In the genomic region with DNA sequence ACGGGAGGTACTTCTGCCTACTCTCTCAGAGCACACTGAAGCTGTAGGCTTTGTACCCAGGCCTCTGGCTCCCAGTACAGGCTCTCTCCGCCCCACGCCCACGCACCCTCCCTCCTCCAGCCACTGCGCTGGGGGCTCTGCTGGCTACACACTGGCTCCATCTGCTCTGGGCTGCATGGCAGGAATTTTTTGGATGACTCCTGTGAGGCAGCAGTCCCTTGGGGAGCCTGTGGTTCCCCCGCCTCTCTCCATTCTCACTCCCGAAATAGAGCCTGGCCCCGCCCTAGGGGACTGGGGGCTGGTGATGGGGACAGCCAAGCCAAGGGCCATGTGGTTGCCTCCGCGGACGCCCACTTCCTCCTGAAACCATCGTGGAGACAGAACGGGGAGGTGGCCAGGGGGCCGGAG, we compare ENCODE assay signal across 13 cellular contexts. TPM values are rescaled to one million over a fixed set of nuclear protein-coding genes. Genes with fewer than 3 reads are reported as not detected.
A peak's percentile ranks its signal among the peaks of the same experiment; 100 is the strongest.
DNase-seq lines count a peak whose midpoint lies in the region; ATAC-seq and TF ChIP-seq lines count a peak whose summit lies in the region.
"Had no signal": no experiment of that assay in that cellular context is flagged by ENCODE, and none has a peak within 500 bp of the region (broad histone marks: within the 10 kb centered on the region; RNA-seq: fewer than 3 reads in every experiment).

No MANE protein-coding gene starts in this region.

- intact Hi-C loops in dorsolateral prefrontal cortex (cut with DNase I): no loop called here

- TF ChIP-seq CTCF in BE2C (IDR thresholded peaks at IDR 0.05; ENCODE audit: low read depth, low read length) (no peak), dorsolateral prefrontal cortex (IDR thresholded peaks at IDR 0.05 in 54 of 56, conservative IDR thresholded peaks at IDR 0.05 in 2 of 56; ENCODE audit: low read depth in 1 of 56, partially characterized antibody in 56 of 56) (no peak)

- no peak for ATAC-seq in GM18511 (IDR thresholded peaks at IDR 0.05; ENCODE audit: unreplicated experiment)

- no peaks in the 10 kb centered on the region for H3K9me3 ChIP-seq in BE2C

- H3K27ac ChIP-seq in dorsolateral prefrontal cortex: peak overlapping the region in 18 of 59 donors; percentile 9 to 78 (median 40)

- no peaks in the 10 kb centered on the region for H3K27me3 ChIP-seq in BE2C
- peaks cover 0 to 8% (median 0%) of the 10 kb centered on the region in 45 donors for H3K27me3 ChIP-seq in dorsolateral prefrontal cortex

- H3K4me3 ChIP-seq in BE2C (ENCODE audit: low read depth, low read length) (no peak overlapping the region; the same call in 1 of the 2 replicates), dorsolateral prefrontal cortex (no peak overlapping the region)

- H3K36me3 ChIP-seq in BE2C: no peaks in the 10 kb centered on the region

- DNase-seq in BE2C (peak; percentile 73), MV-4-11 (lab: John Stamatoyannopoulos, UW) (peak; percentile 96), dorsolateral prefrontal cortex (peak in 9 of 10 donors; percentile 43 to 85 (median 69)), occipital lobe (lab: John Stamatoyannopoulos, UW) (peak; percentile 47), NCI-H1105 (lab: John Stamatoyannopoulos, UW) (no peak)
- DNase-seq in stimulated activated CD4-positive, alpha-beta T cell treated with anti-CD3 and anti-CD28 coated beads, Interleukin-2, amount 100 ng/mL, for 24 hours: no peak
- DNase-seq in stimulated activated naive CD4-positive, alpha-beta T cell treated with Interleukin-2 at 50 U/mL for 16 hours (lab: John Stamatoyannopoulos, UW): no peak
- DNase-seq: activated CD4-positive, CD25-positive, alpha-beta regulatory T cell; activated effector memory CD4-positive, alpha-beta T cell treated with anti-CD3 and anti-CD28 coated beads, Interleukin-2, amount 50 U/mL, for 16 hours; CD4-positive, alpha-beta memory T cell; effector memory CD4-positive, alpha-beta T cell; NCI-H1105 treated with DMSO at 0.1 percent for 48 hours had no signal

- H3K4me1 ChIP-seq in BE2C: peaks cover 19% of the 10 kb centered on the region

RNA-seq across cellular contexts. Expression of a gene that starts 58.1 kb away (rescaled TPM):
- 44.5 TPM for polyA plus RNA-seq in BE2C (2012; ENCODE audit: insufficient read depth, insufficient read length, low read depth)
- total RNA-seq in dorsolateral prefrontal cortex (10 to 100 TPM in 9 of 120 experiments, 1 to 10 TPM in 111; 2.6 to 15.6 (median 6.4) TPM), occipital lobe (2.2 TPM)
- total RNA-seq: CD4-positive, alpha-beta memory T cell had no signal
- polyA plus RNA-seq: CD4-positive, alpha-beta memory T cell had no signal

Comparison
In these comparisons a context has a peak if more than half of its experiments do, and no peak if none do; other contexts are left out.
1. DNase-seq: peak in BE2C (single experiment), MV-4-11 (single experiment), dorsolateral prefrontal cortex (9 of 10) and occipital lobe (single experiment); none in stimulated activated CD4-positive, alpha-beta T cell treated with anti-CD3 and anti-CD28 coated beads, Interleukin-2, amount 100 ng/mL, for 24 hours (0 of 2), NCI-H1105 (single experiment) and stimulated activated naive CD4-positive, alpha-beta T cell treated with Interleukin-2 at 50 U/mL for 16 hours (single experiment).